ENCODE assay signal across 8 cellular contexts in genomic region chr17:48724241-48725004, GRCh38. TPM values are rescaled to one million over a fixed set of nuclear protein-coding genes. Genes with fewer than 3 reads are reported as not detected.
DNase-seq lines count a peak whose midpoint lies in the region; ATAC-seq, FAIRE-seq and TF ChIP-seq lines count a peak whose summit lies in the region.

No MANE protein-coding gene starts in this region.

- peak; percentile 82 for FAIRE-seq in HepG2 (lab: Jason Lieb, UNC)

- no peaks in the 10 kb centered on the region for H4K20me1 ChIP-seq in HepG2 (ENCODE audit: insufficient read depth, low read length)

- peak; percentile 53 for DNase-seq in SIG-M5 treated with dmso at 0.1 percent for 504 hours (lab: John Stamatoyannopoulos, UW; ENCODE audit: unreplicated experiment)
- DNase-seq in SIG-M5 (lab: John Stamatoyannopoulos, UW) = no peak
- DNase-seq in NCI-H226 = peak; percentile 33
- peak; percentile 58 for DNase-seq in activated CD4-positive, alpha-beta T cell treated with anti-CD3 and anti-CD28 coated beads for 1 hour
- peak; percentile 82 for DNase-seq in cerebellar cortex (ENCODE audit: low spot score)
- peak; percentile 56 for DNase-seq in HepG2 (ENCODE audit: low spot score)
- peak; percentile 78 for DNase-seq in stimulated activated CD4-positive, alpha-beta T cell treated with anti-CD3 and anti-CD28 coated beads, Interleukin-4, amount 100 ng/mL, for 24 hours

- POLR2A ChIA-PET in HepG2 (lab: Yijun Ruan, JAX) = interaction anchor here (1.0 to 1.6 kb wide), 2 partner anchors 67 to 154 kb away, joined by 4 to 5 read pairs; no protein-coding TSS in a partner anchor

- intact Hi-C loops in HepG2 (cut with micrococcal nuclease; ENCODE audit: unreplicated experiment) = loop anchor here (1.0 to 2.0 kb wide), 2 partner anchors 67 to 154 kb away; no protein-coding TSS in a partner anchor

- H3K79me2 ChIP-seq in HepG2 (ENCODE audit: insufficient read depth, low read length) = no peaks in the 10 kb centered on the region

- CTCF ChIA-PET in HepG2 (lab: Yijun Ruan, JAX; ENCODE audit: low intra/inter-chr PET ratio, low total read pairs) = interaction anchor here (0.6 to 3.8 kb wide), 5 partner anchors 66 to 160 kb away, joined by 3 to 47 read pairs (median 6); no protein-coding TSS in a partner anchor

- in situ Hi-C loops in HepG2 (cut with HindIII; ENCODE audit: extremely low pct_ligation_motif_present, low pct_unique_long_range_greater_than_20kb) = loop anchor here (5.0 kb wide), 2 partner anchors 63 to 153 kb away; no protein-coding TSS in a partner anchor

- no peak overlapping the region; a peak in 1 of 6 replicates for H3K4me3 ChIP-seq in HepG2 (replicated peaks in 1 of 3; ENCODE audit: insufficient read depth in 1 of 3, low read depth in 2 of 3, low read length in 3 of 3)

- TF ChIP-seq EP300 in HepG2 (IDR thresholded peaks at IDR 0.05; ENCODE audit: low read depth in 2 of 2, low read length in 2 of 2) (no peak), HepG2 (CRISPR knock-in tag; IDR thresholded peaks at IDR 0.05; ENCODE audit: borderline replicate concordance) (no peak)

- H3K4me1 ChIP-seq in HepG2 (ENCODE audit: insufficient read depth, low read length) = no peaks in the 10 kb centered on the region

- BruUV-seq in HepG2 (replicated peaks; lab: Mats Ljungman, UMichigan) = no TSS peak

- H3K4me2 ChIP-seq in HepG2 (ENCODE audit: low read depth, low read length) = peak overlapping the region; percentile 11; the same call in 1 of the 2 replicates

- no peak for TF ChIP-seq POLR2A in HepG2 (IDR thresholded peaks at IDR 0.05; ENCODE audit: insufficient read depth in 1 of 2, low read depth in 2 of 2, low read length in 2 of 2)

- TF ChIP-seq CTCF in HepG2 (CRISPR knock-in tag; IDR thresholded peaks at IDR 0.05) = peak; percentile 91

- no peak overlapping the region for H2AFZ ChIP-seq in HepG2 (ENCODE audit: low read length)

- peak; percentile 69 for TF ChIP-seq RAD21 in HepG2 (CRISPR knock-in tag; IDR thresholded peaks at IDR 0.05)

- peaks cover 23 to 82% of the 10 kb centered on the region in 2 experiments for H3K27me3 ChIP-seq in HepG2 (ENCODE audit: control insufficient read depth in 1 of 2, insufficient read depth in 2 of 2, low read length in 2 of 2)

- no peaks in the 10 kb centered on the region for H3K9me3 ChIP-seq in HepG2 (ENCODE audit: low read length)

- ATAC-seq in HepG2 = peak; percentile 89
- ATAC-seq in GM21423 (IDR thresholded peaks at IDR 0.05; ENCODE audit: unreplicated experiment) = no peak

- 24% methylated on average over 27 of the region's 32 CpGs for WGBS in HepG2 (ENCODE audit: low lambda C conversion rate)

- no peak overlapping the region for H3K9ac ChIP-seq in HepG2 (ENCODE audit: insufficient read depth, low read depth, low read length)

- no peaks in the 10 kb centered on the region for H3K36me3 ChIP-seq in HepG2 (replicated peaks in 1 of 2; ENCODE audit: control insufficient read depth in 1 of 2, insufficient read depth in 2 of 2, low read length in 2 of 2)

- no peak overlapping the region for H3K27ac ChIP-seq in HepG2 (ENCODE audit: extremely low read length, insufficient read depth, low read length)

TF ChIP-seq in HepG2, 621 proteins besides CTCF, POLR2A, EP300 and RAD21 (continues in another document):
- TF ChIP-seq MYC (CRISPR knock-in tag; IDR thresholded peaks at IDR 0.05; ENCODE audit: borderline replicate concordance) (no peak), ZNF24 (IDR thresholded peaks at IDR 0.05) (no peak), ZNF776 (CRISPR knock-in tag; IDR thresholded peaks at IDR 0.05) (0 out of 2 replicates have a peak, but pooled peaks have one; percentile 14)

RNA-seq across cellular contexts. Expression of gene PRAC2, which starts 1.4 kb away (rescaled TPM):
- total RNA-seq in HepG2 (2016; rRNA removed; fragmentation: Illumina TruSeq; extraction: Trizol) = not detected in 2 replicates
- total RNA-seq in HepG2 (2016; cell fraction: cytosol; rRNA removed; fragmentation: Illumina TruSeq; extraction: Trizol; ENCODE audit: low read depth) = not detected in 2 replicates
- total RNA-seq in HepG2 (2016; cell fraction: insoluble cytoplasmic fraction; rRNA removed; fragmentation: Illumina TruSeq; extraction: Trizol) = not detected in 2 replicates
- total RNA-seq in HepG2 (2016; cell fraction: membrane; rRNA removed; fragmentation: Illumina TruSeq; extraction: Trizol) = not detected in 2 replicates
- total RNA-seq in HepG2 (2016; cell fraction: nucleus; rRNA removed; fragmentation: Illumina TruSeq; extraction: Trizol) = not detected in 2 replicates
- not detected in 2 replicates for polyA plus RNA-seq in HepG2 (2011; rRNA removed)
- polyA plus RNA-seq in HepG2 (2011; cell fraction: cytosol; rRNA removed) = not detected in 2 replicates
- not detected in 2 replicates for polyA plus RNA-seq in HepG2 (2011; cell fraction: nucleus; rRNA removed)
- not detected in 2 replicates for polyA plus RNA-seq in HepG2 (2012)
- polyA plus RNA-seq in HepG2 (2016; cell fraction: cytosol; fragmentation: Illumina TruSeq; extraction: Trizol; ENCODE audit: low read depth) = not detected in 2 replicates
- polyA plus RNA-seq in HepG2 (2016; cell fraction: insoluble cytoplasmic fraction; fragmentation: Illumina TruSeq; extraction: Trizol; ENCODE audit: low read depth) = not detected in 2 replicates
- polyA plus RNA-seq in HepG2 (2016; cell fraction: membrane; fragmentation: Illumina TruSeq; extraction: Trizol; ENCODE audit: low read depth) = not detected in 2 replicates
- polyA plus RNA-seq in HepG2 (2016; cell fraction: nucleus; fragmentation: Illumina TruSeq; extraction: Trizol; ENCODE audit: insufficient read depth, low read depth) = not detected in 2 replicates
- not detected in 2 replicates for polyA minus RNA-seq in HepG2 (2011; rRNA and poly(A)+ RNA removed; ENCODE audit: low replicate concordance)
- not detected in 2 replicates for polyA minus RNA-seq in HepG2 (2011; cell fraction: cytosol; rRNA and poly(A)+ RNA removed)
- not detected in 2 replicates for polyA minus RNA-seq in HepG2 (2011; cell fraction: nucleus; rRNA and poly(A)+ RNA removed)

RNA-seq across cellular contexts. Expression of gene PRAC1, which starts 2.1 kb away (rescaled TPM):
- not detected in 2 replicates for total RNA-seq in HepG2 (2016; rRNA removed; fragmentation: Illumina TruSeq; extraction: Trizol)
- total RNA-seq in HepG2 (2016; cell fraction: cytosol; rRNA removed; fragmentation: Illumina TruSeq; extraction: Trizol; ENCODE audit: low read depth) = not detected in 2 replicates
- not detected in 2 replicates for total RNA-seq in HepG2 (2016; cell fraction: insoluble cytoplasmic fraction; rRNA removed; fragmentation: Illumina TruSeq; extraction: Trizol)
- total RNA-seq in HepG2 (2016; cell fraction: membrane; rRNA removed; fragmentation: Illumina TruSeq; extraction: Trizol) = not detected in 2 replicates
- total RNA-seq in HepG2 (2016; cell fraction: nucleus; rRNA removed; fragmentation: Illumina TruSeq; extraction: Trizol) = not detected in 2 replicates
- not detected in 2 replicates for polyA plus RNA-seq in HepG2 (2011; rRNA removed)
- not detected in 2 replicates for polyA plus RNA-seq in HepG2 (2011; cell fraction: cytosol; rRNA removed)
- not detected in 2 replicates for polyA plus RNA-seq in HepG2 (2011; cell fraction: nucleus; rRNA removed)
- not detected in 2 replicates for polyA plus RNA-seq in HepG2 (2012)
- polyA plus RNA-seq in HepG2 (2016; cell fraction: cytosol; fragmentation: Illumina TruSeq; extraction: Trizol; ENCODE audit: low read depth) = not detected in 2 replicates
- not detected in 2 replicates for polyA plus RNA-seq in HepG2 (2016; cell fraction: insoluble cytoplasmic fraction; fragmentation: Illumina TruSeq; extraction: Trizol; ENCODE audit: low read depth)
- not detected in 2 replicates for polyA plus RNA-seq in HepG2 (2016; cell fraction: membrane; fragmentation: Illumina TruSeq; extraction: Trizol; ENCODE audit: low read depth)
- not detected in 2 replicates for polyA plus RNA-seq in HepG2 (2016; cell fraction: nucleus; fragmentation: Illumina TruSeq; extraction: Trizol; ENCODE audit: insufficient read depth, low read depth)
- polyA minus RNA-seq in HepG2 (2011; rRNA and poly(A)+ RNA removed; ENCODE audit: low replicate concordance) = not detected in 2 replicates
- not detected in 2 replicates for polyA minus RNA-seq in HepG2 (2011; cell fraction: cytosol; rRNA and poly(A)+ RNA removed)
- not detected in 2 replicates for polyA minus RNA-seq in HepG2 (2011; cell fraction: nucleus; rRNA and poly(A)+ RNA removed)

RNA-seq across cellular contexts. Expression of gene HOXB13, which starts 4.1 kb away (rescaled TPM):
- total RNA-seq in HepG2 (2016; rRNA removed; fragmentation: Illumina TruSeq; extraction: Trizol) = not detected in 2 replicates
- total RNA-seq in HepG2 (2016; cell fraction: cytosol; rRNA removed; fragmentation: Illumina TruSeq; extraction: Trizol; ENCODE audit: low read depth) = not detected in 2 replicates
- total RNA-seq in HepG2 (2016; cell fraction: insoluble cytoplasmic fraction; rRNA removed; fragmentation: Illumina TruSeq; extraction: Trizol) = not detected in 2 replicates
- not detected in 2 replicates for total RNA-seq in HepG2 (2016; cell fraction: membrane; rRNA removed; fragmentation: Illumina TruSeq; extraction: Trizol)
- not detected in 2 replicates for total RNA-seq in HepG2 (2016; cell fraction: nucleus; rRNA removed; fragmentation: Illumina TruSeq; extraction: Trizol)
- not detected in 2 replicates for polyA plus RNA-seq in HepG2 (2011; rRNA removed)
- polyA plus RNA-seq in HepG2 (2011; cell fraction: cytosol; rRNA removed) = not detected in 2 replicates
- not detected in 2 replicates for polyA plus RNA-seq in HepG2 (2011; cell fraction: nucleus; rRNA removed)
- not detected in 2 replicates for polyA plus RNA-seq in HepG2 (2012)
- polyA plus RNA-seq in HepG2 (2016; cell fraction: cytosol; fragmentation: Illumina TruSeq; extraction: Trizol; ENCODE audit: low read depth) = not detected in 2 replicates
- not detected in 2 replicates for polyA plus RNA-seq in HepG2 (2016; cell fraction: insoluble cytoplasmic fraction; fragmentation: Illumina TruSeq; extraction: Trizol; ENCODE audit: low read depth)
- polyA plus RNA-seq in HepG2 (2016; cell fraction: membrane; fragmentation: Illumina TruSeq; extraction: Trizol; ENCODE audit: low read depth) = not detected in 2 replicates
- not detected in 2 replicates for polyA plus RNA-seq in HepG2 (2016; cell fraction: nucleus; fragmentation: Illumina TruSeq; extraction: Trizol; ENCODE audit: insufficient read depth, low read depth)
- polyA minus RNA-seq in HepG2 (2011; rRNA and poly(A)+ RNA removed; ENCODE audit: low replicate concordance) = 0.82 TPM in 1 of 2 replicates, not detected in the other
- polyA minus RNA-seq in HepG2 (2011; cell fraction: cytosol; rRNA and poly(A)+ RNA removed) = not detected in 2 replicates
- polyA minus RNA-seq in HepG2 (2011; cell fraction: nucleus; rRNA and poly(A)+ RNA removed) = not detected in 2 replicates
